In genomic region chr12:6825398-6826124, GRCh38 we compare ENCODE assay signal across 8 cellular contexts. TPM values are rescaled to one million over a fixed set of nuclear protein-coding genes. Genes with fewer than 3 reads are reported as not detected.
DNase-seq lines count a peak whose midpoint lies in the region; ATAC-seq, FAIRE-seq and TF ChIP-seq lines count a peak whose summit lies in the region.

No MANE protein-coding gene starts in this region.

- no peak for FAIRE-seq in bronchial epithelial cell (lab: Jason Lieb, UNC)

- peak; percentile 89 for TF ChIP-seq CTCF in AG10803 (conservative IDR thresholded peaks at IDR 0.05; ENCODE audit: low read length)
- TF ChIP-seq CTCF in activated B cell treated with CpG ODN at 0.5 μM for 24 hours (IDR thresholded peaks at IDR 0.05): peak; percentile 47
- peak; percentile 96 for TF ChIP-seq CTCF in bronchial epithelial cell (IDR thresholded peaks at IDR 0.05; ENCODE audit: insufficient read depth, low read length, severe bottlenecking)

- peaks cover 73% of the 10 kb centered on the region for H3K27me3 Mint-ChIP-seq in activated B cell treated with CpG ODN at 0.5 μM for 24 hours
- peaks cover 24 to 45% (median 43%) of the 10 kb centered on the region in 3 donors for H3K27me3 Mint-ChIP-seq in immature natural killer cell (ENCODE audit: low read depth in 3 of 3)

- DNase-seq in AG10803 (ENCODE audit: low read depth) (peak; percentile 80), NCI-H2107 (lab: John Stamatoyannopoulos, UW) (peak; percentile 64), activated B cell treated with CpG ODN at 0.5 μM for 24 hours (peak; percentile 69), bronchial epithelial cell (ENCODE audit: low read depth) (peak; percentile 68), immature natural killer cell (peak; percentile 51 to 64 (median 57))
- DNase-seq in stimulated activated CD4-positive, alpha-beta T cell treated with anti-CD3 and anti-CD28 coated beads, Interleukin-12 subunit alpha, Interleukin-12 subunit beta, amount 100 ng/mL, for 48 hours (ENCODE audit: low read depth in 2 of 3, low spot score in 1 of 3): peak; percentile 74 to 92 (median 79)

- no peaks in the 10 kb centered on the region for H3K9me3 Mint-ChIP-seq in activated B cell treated with CpG ODN at 0.5 μM for 24 hours
- peaks cover 0 to 1% (median 0%) of the 10 kb centered on the region in 6 donors for H3K9me3 Mint-ChIP-seq in immature natural killer cell

- H3K4me1 Mint-ChIP-seq in activated B cell treated with CpG ODN at 0.5 μM for 24 hours (peaks cover 32% of the 10 kb centered on the region), immature natural killer cell (peaks cover 13 to 18% of the 10 kb centered on the region in 2 donors)

- peaks cover 21% of the 10 kb centered on the region for H3K27me3 ChIP-seq in bronchial epithelial cell (ENCODE audit: control insufficient read depth, insufficient read depth, low read length)

- H3K4me3 ChIP-seq in AG10803 (ENCODE audit: low read length) (peak overlapping the region; percentile 52), bronchial epithelial cell (ENCODE audit: low read depth, low read length) (no peak overlapping the region)

- intact Hi-C loops in activated B cell treated with CpG ODN at 0.5 μM for 24 hours (cut with micrococcal nuclease): loop anchor here (1.0 to 5.0 kb wide), 6 partner anchors 46 to 271 kb away; partner anchors contain the start of genes MLF2 and ZNF384

- H3K4me3 Mint-ChIP-seq in activated B cell treated with CpG ODN at 0.5 μM for 24 hours (no peak overlapping the region), immature natural killer cell (no peak overlapping the region)

- H3K27ac Mint-ChIP-seq in activated B cell treated with CpG ODN at 0.5 μM for 24 hours (no peak overlapping the region), immature natural killer cell (no peak overlapping the region)

- H3K36me3 ChIP-seq in bronchial epithelial cell (ENCODE audit: control insufficient read depth, insufficient read depth, low read length): no peaks in the 10 kb centered on the region

- peak; percentile 45 for ATAC-seq in GM21717 (IDR thresholded peaks at IDR 0.05; ENCODE audit: unreplicated experiment)
- peak; percentile 62 for ATAC-seq in activated B cell treated with CpG ODN at 0.5 μM for 24 hours (ENCODE audit: low read depth)
- no peak for ATAC-seq in HG02885 (IDR thresholded peaks at IDR 0.05; ENCODE audit: poor library complexity, unreplicated experiment)

- H3K36me3 Mint-ChIP-seq in activated B cell treated with CpG ODN at 0.5 μM for 24 hours (ENCODE audit: low read depth) (no peaks in the 10 kb centered on the region), immature natural killer cell (no peaks in the 10 kb centered on the region)

- POLR2A ChIA-PET in activated B cell treated with CpG ODN at 0.5 μM for 24 hours (lab: Charles Lee): interaction anchor here (0.6 to 0.9 kb wide), 2 partner anchors 102 to 158 kb away, joined by 3 to 4 read pairs; no protein-coding TSS in a partner anchor

- CTCF ChIA-PET in activated B cell treated with CpG ODN at 0.5 μM for 24 hours (lab: Charles Lee): interaction anchor here (0.5 to 2.7 kb wide), 3 partner anchors 59 to 313 kb away, joined by 3 to 15 read pairs (median 4); partner anchors contain the start of gene MLF2

RNA-seq across cellular contexts. Expression of gene P3H3, which starts 2.6 kb away (rescaled TPM):
- total RNA-seq in activated B cell treated with CpG ODN at 0.5 μM for 24 hours (not detected in 2 replicates), bronchial epithelial cell (11.3 and 20.0 TPM in 2 replicates)
- polyA plus RNA-seq in immature natural killer cell: not detected

RNA-seq across cellular contexts. Expression of gene GPR162, which starts 3.9 kb away (rescaled TPM):
- not detected in 2 replicates for total RNA-seq in activated B cell treated with CpG ODN at 0.5 μM for 24 hours
- total RNA-seq in bronchial epithelial cell: not detected in 2 replicates
- polyA plus RNA-seq in immature natural killer cell: not detected

RNA-seq across cellular contexts. Expression of gene GNB3, which starts 15.2 kb away (rescaled TPM):
- total RNA-seq in activated B cell treated with CpG ODN at 0.5 μM for 24 hours (0.51 and 0.60 TPM in 2 replicates), bronchial epithelial cell (0.38 and 0.53 TPM in 2 replicates)
- not detected for polyA plus RNA-seq in immature natural killer cell

RNA-seq across cellular contexts. Expression of gene CDCA3, which starts 25.5 kb away (rescaled TPM):
- total RNA-seq in activated B cell treated with CpG ODN at 0.5 μM for 24 hours (1.2 and 1.6 TPM in 2 replicates), bronchial epithelial cell (0.26 and 0.51 TPM in 2 replicates)
- 1 to 10 TPM in 1 of 3 donors, under 1 TPM in 1, not detected in 1; 0.99 to 1.5 TPM for polyA plus RNA-seq in immature natural killer cell

RNA-seq across cellular contexts. Expression of gene USP5, which starts 26.4 kb away (rescaled TPM):
- total RNA-seq in activated B cell treated with CpG ODN at 0.5 μM for 24 hours (108 and 110 TPM in 2 replicates), bronchial epithelial cell (45.0 and 46.9 TPM in 2 replicates)
- polyA plus RNA-seq in immature natural killer cell: 10 to 100 TPM; 41.3 to 54.0 (median 52.0) TPM

Comparison
In these comparisons a context has a peak if more than half of its experiments do, and no peak if none do; other contexts are left out.
1. RNA of gene P3H3, which starts 2.6 kb away (total RNA-seq): 11.3 to 20.0 TPM in bronchial epithelial cell; not detected in activated B cell treated with CpG ODN at 0.5 μM for 24 hours; every median in the first group is over 10 times any median in the second.
2. Peak in every context shown above with its lines, with median percentiles within 50 percentile points of each other: DNase-seq and CTCF ChIP-seq.